Comparison of ENCODE assay signal across 2 cellular contexts in the genomic region with DNA sequence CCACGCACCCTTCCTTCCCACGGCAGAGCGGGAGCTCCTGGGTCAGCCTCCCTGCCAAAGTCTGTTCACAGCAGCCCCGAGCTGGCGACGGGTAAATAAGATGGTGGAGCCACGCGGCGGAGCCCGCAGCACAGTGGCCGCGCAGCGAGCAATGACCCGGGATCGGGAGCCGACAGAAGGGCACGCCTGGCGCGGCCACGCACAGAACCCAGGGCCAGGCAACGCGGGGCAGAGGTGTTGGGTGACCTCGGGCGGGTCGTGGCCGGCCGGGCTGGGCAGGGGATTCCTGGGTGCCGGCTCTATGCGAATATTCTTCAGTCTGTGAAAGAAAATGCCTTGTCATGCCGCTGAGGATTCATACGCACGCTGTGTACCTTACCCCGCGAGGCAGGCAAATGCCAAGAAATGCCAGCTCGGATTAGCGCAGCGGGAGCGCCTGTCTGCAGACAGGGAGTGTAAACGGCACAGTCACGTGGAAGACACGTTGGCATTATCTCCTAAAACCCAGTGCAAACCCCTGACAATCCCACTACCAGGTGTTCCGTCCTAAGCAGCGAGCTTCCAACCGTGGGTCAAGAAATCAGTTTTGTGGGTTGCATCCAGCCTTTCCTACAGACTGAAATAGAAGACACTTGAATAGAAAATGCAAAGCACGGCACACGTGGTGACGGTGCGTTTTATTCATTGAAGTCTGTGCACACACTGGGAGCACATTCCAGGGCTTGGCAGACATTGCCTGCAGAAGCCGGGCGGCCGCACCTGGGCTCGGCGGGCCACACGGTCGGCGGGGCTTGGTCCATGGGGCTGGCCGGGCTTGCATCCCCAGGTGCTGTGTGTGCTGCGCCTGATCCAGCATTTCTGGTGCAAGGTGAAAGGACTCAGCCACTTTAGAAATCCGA.
TF ChIP-seq lines count a peak whose summit lies in the region.

No MANE protein-coding gene starts in this region.

TF ChIP-seq in GM23338, 12 proteins besides CTCF, POLR2A, EP300 and RAD21 (continues in another document):
- no peak for TF ChIP-seq EZH2phosphoT487 (IDR thresholded peaks at IDR 0.05; ENCODE audit: unreplicated experiment)
- TF ChIP-seq ZNF462 (CRISPR knock-in tag; IDR thresholded peaks at IDR 0.05): no peak
- TF ChIP-seq REST (IDR thresholded peaks at IDR 0.05; ENCODE audit: unreplicated experiment): no peak
- no peak for TF ChIP-seq JUNB (IDR thresholded peaks at IDR 0.05; ENCODE audit: unreplicated experiment)
- TF ChIP-seq CREB1 (CRISPR knock-in tag; IDR thresholded peaks at IDR 0.05; ENCODE audit: low read depth): no peak
- no peak for TF ChIP-seq STAT1 (IDR thresholded peaks at IDR 0.05; ENCODE audit: unreplicated experiment)
- no peak for TF ChIP-seq ZNF114 (CRISPR knock-in tag; IDR thresholded peaks at IDR 0.05)

TF ChIP-seq in HepG2, 621 proteins besides CTCF, POLR2A, EP300 and RAD21:
- peak; percentile 60 for TF ChIP-seq NFE2L2 (IDR thresholded peaks at IDR 0.05; ENCODE audit: low read length)
- TF ChIP-seq MEIS2 (CRISPR knock-in tag; IDR thresholded peaks at IDR 0.05): no peak
